Comparison of ENCODE assay signal across 11 cellular contexts in genomic region chr11:34599406-34599901, GRCh38. TPM values are rescaled to one million over a fixed set of nuclear protein-coding genes. Genes with fewer than 3 reads are reported as not detected.
DNase-seq lines count a peak whose midpoint lies in the region; ATAC-seq and TF ChIP-seq lines count a peak whose summit lies in the region.
"Had no signal": no experiment of that assay in that cellular context is flagged by ENCODE, and none has a peak within 500 bp of the region (broad histone marks: within the 10 kb centered on the region; RNA-seq: fewer than 3 reads in every experiment).

No MANE protein-coding gene starts in this region.

- peak; percentile 23 to 61 for ATAC-seq in activated T-cell treated with anti-CD3 and anti-CD28 coated beads, Interleukin-2, amount 50 U/mL, for 4 hours
- no peak for ATAC-seq in upper lobe of left lung (ENCODE audit: low FRiP score in 2 of 2)

- no peaks in the 10 kb centered on the region for H3K9me3 Mint-ChIP-seq in activated T-cell treated with anti-CD3 and anti-CD28 coated beads, Interleukin-2, amount 50 U/mL, for 4 hours

- H3K36me3 Mint-ChIP-seq in activated T-cell treated with anti-CD3 and anti-CD28 coated beads, Interleukin-2, amount 50 U/mL, for 4 hours (ENCODE audit: insufficient read depth), result no peaks in the 10 kb centered on the region

- H3K9me3 ChIP-seq in upper lobe of left lung, result no peaks in the 10 kb centered on the region
- H3K9me3 ChIP-seq in uterus, result no peaks in the 10 kb centered on the region

- H3K4me3 ChIP-seq in upper lobe of left lung, result no peak overlapping the region
- no peak overlapping the region for H3K4me3 ChIP-seq in uterus

- TF ChIP-seq POLR2A in upper lobe of left lung (IDR thresholded peaks at IDR 0.05) (no peak), uterus (IDR thresholded peaks at IDR 0.05) (no peak)

- H3K4me3 Mint-ChIP-seq in activated T-cell treated with anti-CD3 and anti-CD28 coated beads, Interleukin-2, amount 50 U/mL, for 4 hours, result no peak overlapping the region

- H3K27ac ChIP-seq in upper lobe of left lung (peak overlapping the region in 3 of 4 donors; percentile 72 to 77 (median 76)), uterus (no peak overlapping the region)

- no peaks in the 10 kb centered on the region for H3K27me3 ChIP-seq in upper lobe of left lung
- no peaks in the 10 kb centered on the region for H3K27me3 ChIP-seq in uterus

- H3K4me1 ChIP-seq in upper lobe of left lung (peaks cover 18 to 44% (median 32%) of the 10 kb centered on the region in 4 donors), uterus (no peaks in the 10 kb centered on the region)

- no peak for TF ChIP-seq EP300 in upper lobe of left lung (IDR thresholded peaks at IDR 0.05)

- H3K36me3 ChIP-seq in upper lobe of left lung (no peaks in the 10 kb centered on the region), uterus (no peaks in the 10 kb centered on the region)

- H3K4me1 Mint-ChIP-seq in activated T-cell treated with anti-CD3 and anti-CD28 coated beads, Interleukin-2, amount 50 U/mL, for 4 hours (ENCODE audit: low read depth), result peaks cover 8% of the 10 kb centered on the region

- no peak for DNase-seq in activated T-cell treated with anti-CD3 and anti-CD28 coated beads, Interleukin-2, amount 50 U/mL, for 4 hours
- no peak for DNase-seq in activated T-cell treated with anti-CD3 and anti-CD28 coated beads, Interleukin-2, amount 50 U/mL, for 1 hour
- peak; percentile 91 for DNase-seq in SW480 (ENCODE audit: low spot score)
- DNase-seq in foreskin melanocyte, result peak; percentile 85
- DNase-seq in upper lobe of left lung, result no peak
- DNase-seq in mucosa of gallbladder (ENCODE audit: low spot score), result no peak
- no peak for DNase-seq in NCI-H1417 treated with DMSO at 0.1 percent for 48 hours (lab: John Stamatoyannopoulos, UW)
- DNase-seq in uterus, result no peak
- DNase-seq: C1 segment of cervical spinal cord; central memory CD4-positive, alpha-beta T cell; mesendoderm had no signal

- no peak for TF ChIP-seq CTCF in upper lobe of left lung (IDR thresholded peaks at IDR 0.05)
- TF ChIP-seq CTCF in uterus (IDR thresholded peaks at IDR 0.05), result no peak

- intact Hi-C loops in uterus (cut with DNase I; ENCODE audit: low total_unique reads), result no loop called here

- WGBS in upper lobe of left lung, 2 donors, result 32 to 44% methylated on average over 8 of the region's 8 CpGs

- peaks cover 11% of the 10 kb centered on the region for H3K27me3 Mint-ChIP-seq in activated T-cell treated with anti-CD3 and anti-CD28 coated beads, Interleukin-2, amount 50 U/mL, for 4 hours (ENCODE audit: low read depth)

RNA-seq across cellular contexts. Expression of gene EHF, which starts 21.4 kb away (rescaled TPM):
- under 1 TPM; 0.16 to 0.40 (median 0.37) TPM for total RNA-seq in activated T-cell treated with anti-CD3 and anti-CD28 coated beads, Interleukin-2, amount 50 U/mL, for 4 hours
- total RNA-seq in upper lobe of left lung (100 to 1,000 TPM in 1 of 6 donors, 10 to 100 TPM in 5; 31.8 to 122 (median 57.7) TPM), mucosa of gallbladder (176 TPM), uterus (10 to 100 TPM in 1 of 4 donors, 1 to 10 TPM in 2, under 1 TPM in 1; 0.59 to 98.7 (median 1.6) TPM)

Comparison
In these comparisons a context has a peak if more than half of its experiments do, and no peak if none do; other contexts are left out.
1. ATAC-seq: peak in activated T-cell treated with anti-CD3 and anti-CD28 coated beads, Interleukin-2, amount 50 U/mL, for 4 hours (2 of 2); none in upper lobe of left lung (0 of 2).
2. DNase-seq: peak in SW480 (single experiment) and foreskin melanocyte (single experiment); none in activated T-cell treated with anti-CD3 and anti-CD28 coated beads, Interleukin-2, amount 50 U/mL, for 4 hours (single experiment), activated T-cell treated with anti-CD3 and anti-CD28 coated beads, Interleukin-2, amount 50 U/mL, for 1 hour (single experiment), upper lobe of left lung (0 of 2), mucosa of gallbladder (single experiment), NCI-H1417 treated with DMSO at 0.1 percent for 48 hours (single experiment) and uterus (0 of 2).
3. H3K27ac ChIP-seq: peak in upper lobe of left lung (3 of 4); none in uterus (0 of 2).